In the genomic region with DNA sequence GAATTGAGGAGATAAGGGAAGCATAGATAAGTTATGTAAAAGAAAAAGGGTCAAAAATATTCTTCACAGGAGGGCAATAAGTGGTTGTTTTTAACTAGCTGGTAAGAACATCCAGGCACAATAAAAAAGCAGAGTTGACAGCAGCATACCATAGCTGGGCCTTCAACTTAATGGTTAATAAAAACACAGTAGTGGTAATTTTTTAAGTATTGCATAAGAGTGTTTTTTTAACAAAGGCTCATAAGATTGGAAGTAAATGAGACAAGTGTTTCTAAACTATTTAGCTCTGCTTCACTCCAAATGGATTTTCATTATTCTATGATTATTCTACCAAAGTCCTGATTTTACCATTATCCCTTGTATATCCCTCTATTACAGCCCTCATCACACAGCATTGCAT, we compare ENCODE assay signal across 1 cellular context.
TF ChIP-seq lines count a peak whose summit lies in the region.

No MANE protein-coding gene starts in this region.

TF ChIP-seq in GM23338, 12 proteins besides CTCF, POLR2A, EP300 and RAD21 (continued from another document):
- TF ChIP-seq, protein P1, sequence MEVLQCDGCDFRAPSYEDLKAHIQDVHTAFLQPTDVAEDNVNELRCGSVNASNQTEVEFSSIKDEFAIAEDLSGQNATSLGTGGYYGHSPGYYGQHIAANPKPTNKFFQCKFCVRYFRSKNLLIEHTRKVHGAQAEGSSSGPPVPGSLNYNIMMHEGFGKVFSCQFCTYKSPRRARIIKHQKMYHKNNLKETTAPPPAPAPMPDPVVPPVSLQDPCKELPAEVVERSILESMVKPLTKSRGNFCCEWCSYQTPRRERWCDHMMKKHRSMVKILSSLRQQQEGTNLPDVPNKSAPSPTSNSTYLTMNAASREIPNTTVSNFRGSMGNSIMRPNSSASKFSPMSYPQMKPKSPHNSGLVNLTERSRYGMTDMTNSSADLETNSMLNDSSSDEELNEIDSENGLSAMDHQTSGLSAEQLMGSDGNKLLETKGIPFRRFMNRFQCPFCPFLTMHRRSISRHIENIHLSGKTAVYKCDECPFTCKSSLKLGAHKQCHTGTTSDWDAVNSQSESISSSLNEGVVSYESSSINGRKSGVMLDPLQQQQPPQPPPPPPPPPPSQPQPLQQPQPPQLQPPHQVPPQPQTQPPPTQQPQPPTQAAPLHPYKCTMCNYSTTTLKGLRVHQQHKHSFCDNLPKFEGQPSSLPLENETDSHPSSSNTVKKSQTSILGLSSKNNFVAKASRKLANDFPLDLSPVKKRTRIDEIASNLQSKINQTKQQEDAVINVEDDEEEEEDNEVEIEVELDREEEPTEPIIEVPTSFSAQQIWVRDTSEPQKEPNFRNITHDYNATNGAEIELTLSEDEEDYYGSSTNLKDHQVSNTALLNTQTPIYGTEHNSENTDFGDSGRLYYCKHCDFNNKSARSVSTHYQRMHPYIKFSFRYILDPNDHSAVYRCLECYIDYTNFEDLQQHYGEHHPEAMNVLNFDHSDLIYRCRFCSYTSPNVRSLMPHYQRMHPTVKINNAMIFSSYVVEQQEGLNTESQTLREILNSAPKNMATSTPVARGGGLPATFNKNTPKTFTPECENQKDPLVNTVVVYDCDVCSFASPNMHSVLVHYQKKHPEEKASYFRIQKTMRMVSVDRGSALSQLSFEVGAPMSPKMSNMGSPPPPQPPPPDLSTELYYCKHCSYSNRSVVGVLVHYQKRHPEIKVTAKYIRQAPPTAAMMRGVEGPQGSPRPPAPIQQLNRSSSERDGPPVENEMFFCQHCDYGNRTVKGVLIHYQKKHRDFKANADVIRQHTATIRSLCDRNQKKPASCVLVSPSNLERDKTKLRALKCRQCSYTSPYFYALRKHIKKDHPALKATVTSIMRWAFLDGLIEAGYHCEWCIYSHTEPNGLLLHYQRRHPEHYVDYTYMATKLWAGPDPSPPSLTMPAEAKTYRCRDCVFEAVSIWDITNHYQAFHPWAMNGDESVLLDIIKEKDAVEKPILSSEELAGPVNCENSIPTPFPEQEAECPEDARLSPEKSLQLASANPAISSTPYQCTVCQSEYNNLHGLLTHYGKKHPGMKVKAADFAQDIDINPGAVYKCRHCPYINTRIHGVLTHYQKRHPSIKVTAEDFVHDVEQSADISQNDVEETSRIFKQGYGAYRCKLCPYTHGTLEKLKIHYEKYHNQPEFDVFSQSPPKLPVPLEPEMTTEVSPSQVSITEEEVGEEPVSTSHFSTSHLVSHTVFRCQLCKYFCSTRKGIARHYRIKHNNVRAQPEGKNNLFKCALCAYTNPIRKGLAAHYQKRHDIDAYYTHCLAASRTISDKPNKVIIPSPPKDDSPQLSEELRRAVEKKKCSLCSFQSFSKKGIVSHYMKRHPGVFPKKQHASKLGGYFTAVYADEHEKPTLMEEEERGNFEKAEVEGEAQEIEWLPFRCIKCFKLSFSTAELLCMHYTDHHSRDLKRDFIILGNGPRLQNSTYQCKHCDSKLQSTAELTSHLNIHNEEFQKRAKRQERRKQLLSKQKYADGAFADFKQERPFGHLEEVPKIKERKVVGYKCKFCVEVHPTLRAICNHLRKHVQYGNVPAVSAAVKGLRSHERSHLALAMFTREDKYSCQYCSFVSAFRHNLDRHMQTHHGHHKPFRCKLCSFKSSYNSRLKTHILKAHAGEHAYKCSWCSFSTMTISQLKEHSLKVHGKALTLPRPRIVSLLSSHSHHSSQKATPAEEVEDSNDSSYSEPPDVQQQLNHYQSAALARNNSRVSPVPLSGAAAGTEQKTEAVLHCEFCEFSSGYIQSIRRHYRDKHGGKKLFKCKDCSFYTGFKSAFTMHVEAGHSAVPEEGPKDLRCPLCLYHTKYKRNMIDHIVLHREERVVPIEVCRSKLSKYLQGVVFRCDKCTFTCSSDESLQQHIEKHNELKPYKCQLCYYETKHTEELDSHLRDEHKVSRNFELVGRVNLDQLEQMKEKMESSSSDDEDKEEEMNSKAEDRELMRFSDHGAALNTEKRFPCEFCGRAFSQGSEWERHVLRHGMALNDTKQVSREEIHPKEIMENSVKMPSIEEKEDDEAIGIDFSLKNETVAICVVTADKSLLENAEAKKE (CRISPR knock-in tag; IDR thresholded peaks at IDR 0.05), result no peak
- TF ChIP-seq NANOG (IDR thresholded peaks at IDR 0.05; ENCODE audit: borderline replicate concordance), result no peak
- TF ChIP-seq, protein P2, sequence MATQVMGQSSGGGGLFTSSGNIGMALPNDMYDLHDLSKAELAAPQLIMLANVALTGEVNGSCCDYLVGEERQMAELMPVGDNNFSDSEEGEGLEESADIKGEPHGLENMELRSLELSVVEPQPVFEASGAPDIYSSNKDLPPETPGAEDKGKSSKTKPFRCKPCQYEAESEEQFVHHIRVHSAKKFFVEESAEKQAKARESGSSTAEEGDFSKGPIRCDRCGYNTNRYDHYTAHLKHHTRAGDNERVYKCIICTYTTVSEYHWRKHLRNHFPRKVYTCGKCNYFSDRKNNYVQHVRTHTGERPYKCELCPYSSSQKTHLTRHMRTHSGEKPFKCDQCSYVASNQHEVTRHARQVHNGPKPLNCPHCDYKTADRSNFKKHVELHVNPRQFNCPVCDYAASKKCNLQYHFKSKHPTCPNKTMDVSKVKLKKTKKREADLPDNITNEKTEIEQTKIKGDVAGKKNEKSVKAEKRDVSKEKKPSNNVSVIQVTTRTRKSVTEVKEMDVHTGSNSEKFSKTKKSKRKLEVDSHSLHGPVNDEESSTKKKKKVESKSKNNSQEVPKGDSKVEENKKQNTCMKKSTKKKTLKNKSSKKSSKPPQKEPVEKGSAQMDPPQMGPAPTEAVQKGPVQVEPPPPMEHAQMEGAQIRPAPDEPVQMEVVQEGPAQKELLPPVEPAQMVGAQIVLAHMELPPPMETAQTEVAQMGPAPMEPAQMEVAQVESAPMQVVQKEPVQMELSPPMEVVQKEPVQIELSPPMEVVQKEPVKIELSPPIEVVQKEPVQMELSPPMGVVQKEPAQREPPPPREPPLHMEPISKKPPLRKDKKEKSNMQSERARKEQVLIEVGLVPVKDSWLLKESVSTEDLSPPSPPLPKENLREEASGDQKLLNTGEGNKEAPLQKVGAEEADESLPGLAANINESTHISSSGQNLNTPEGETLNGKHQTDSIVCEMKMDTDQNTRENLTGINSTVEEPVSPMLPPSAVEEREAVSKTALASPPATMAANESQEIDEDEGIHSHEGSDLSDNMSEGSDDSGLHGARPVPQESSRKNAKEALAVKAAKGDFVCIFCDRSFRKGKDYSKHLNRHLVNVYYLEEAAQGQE (IDR thresholded peaks at IDR 0.05; ENCODE audit: unreplicated experiment), result no peak
